In genomic region chr16:280552-280951, GRCh38 we compare ENCODE assay signal across 1 cellular context.
TF ChIP-seq lines count a peak whose summit lies in the region.

Gene ARHGDIG, plus strand, starts transcription at chr16:280591. Its CDS starts 90 bp downstream, at chr16:280681.

TF ChIP-seq in H1, 55 proteins besides CTCF, POLR2A, EP300 and RAD21 (continued from another document):
- 0 out of 2 replicates have a peak, but pooled peaks have one; percentile 7 for TF ChIP-seq MAX (IDR thresholded peaks at IDR 0.05)
TF ChIP-seq in H1: peak in this region for 5.
